20 cellular contexts compared by ENCODE assay signal in genomic region chr14:22607291-22607690, GRCh38. TPM values are rescaled to one million over a fixed set of nuclear protein-coding genes. Genes with fewer than 3 reads are reported as not detected.
"Had no signal": no experiment of that assay in that cellular context is flagged by ENCODE, and none has a peak within 500 bp of the region (broad histone marks: within the 10 kb centered on the region; RNA-seq: fewer than 3 reads in every experiment).

No MANE protein-coding gene starts in this region.

- H3K4me3 ChIP-seq: esophagus muscularis mucosa, thoracic aorta, upper lobe of right lung had no signal

- DNase-seq: activated CD4-positive, alpha-beta T cell treated with anti-CD3 and anti-CD28 coated beads, Interleukin-2, amount 50 U/mL, for 4 hours; activated CD4-positive, CD25-positive, alpha-beta regulatory T cell treated with anti-CD3 and anti-CD28 coated beads, Interleukin-2, amount 50 U/mL, for 72 hours; activated naive CD4-positive, alpha-beta T cell treated with anti-CD3 and anti-CD28 coated beads for 36 hours; activated naive CD8-positive, alpha-beta T cell treated with anti-CD3 and anti-CD28 coated beads, Interleukin-2, amount 50 U/mL, for 24 hours; activated T-cell treated with anti-CD3 and anti-CD28 coated beads for 4 hours; aorta; T1000; upper lobe of right lung had no signal

- H3K27ac Mint-ChIP-seq: activated naive CD4-positive, alpha-beta T cell treated with anti-CD3 and anti-CD28 coated beads for 36 hours; activated naive CD8-positive, alpha-beta T cell treated with anti-CD3 and anti-CD28 coated beads, Interleukin-2, amount 50 U/mL, for 24 hours; activated T-helper 2 cell treated with anti-CD3 and anti-CD28 coated beads, Interferon-gamma antibody, Interleukin-2, Interleukin-4, amounts not matched to agents 10 μg/mL and 5 μg/mL and 100 μg/mL, durations not matched to agents 14 hours and 24 hours and 36 hours; stimulated activated effector memory CD8-positive, alpha-beta T cell treated with anti-CD3 and anti-CD28 coated beads, Interleukin-12 subunit alpha, Interleukin-12 subunit beta, amount 100 ng/mL, for 72 hours had no signal

- H3K4me3 Mint-ChIP-seq: activated naive CD4-positive, alpha-beta T cell treated with anti-CD3 and anti-CD28 coated beads for 36 hours; activated naive CD8-positive, alpha-beta T cell treated with anti-CD3 and anti-CD28 coated beads, Interleukin-2, amount 50 U/mL, for 24 hours; stimulated activated effector memory CD8-positive, alpha-beta T cell treated with anti-CD3 and anti-CD28 coated beads, Interleukin-12 subunit alpha, Interleukin-12 subunit beta, amount 100 ng/mL, for 72 hours had no signal

- H3K27ac ChIP-seq: esophagus muscularis mucosa, thoracic aorta, upper lobe of right lung had no signal

- H3K9me3 Mint-ChIP-seq: activated naive CD4-positive, alpha-beta T cell treated with anti-CD3 and anti-CD28 coated beads for 36 hours; activated naive CD8-positive, alpha-beta T cell treated with anti-CD3 and anti-CD28 coated beads, Interleukin-2, amount 50 U/mL, for 24 hours; activated T-helper 2 cell treated with anti-CD3 and anti-CD28 coated beads, Interferon-gamma antibody, Interleukin-2, Interleukin-4, amounts not matched to agents 10 μg/mL and 5 μg/mL and 100 μg/mL, durations not matched to agents 14 hours and 24 hours and 36 hours; stimulated activated effector memory CD8-positive, alpha-beta T cell treated with anti-CD3 and anti-CD28 coated beads, Interleukin-12 subunit alpha, Interleukin-12 subunit beta, amount 100 ng/mL, for 72 hours had no signal

- H3K4me1 ChIP-seq: upper lobe of right lung had no signal

- H3K27me3 Mint-ChIP-seq: activated naive CD8-positive, alpha-beta T cell treated with anti-CD3 and anti-CD28 coated beads, Interleukin-2, amount 50 U/mL, for 24 hours had no signal

- H3K27me3 ChIP-seq: esophagus muscularis mucosa, upper lobe of right lung had no signal

- H3K9me3 ChIP-seq: esophagus muscularis mucosa, thoracic aorta, upper lobe of right lung had no signal

- ATAC-seq: activated naive CD8-positive, alpha-beta T cell treated with anti-CD3 and anti-CD28 coated beads, Interleukin-2, amount 50 U/mL, for 24 hours; sciatic nerve; stimulated activated effector memory CD8-positive, alpha-beta T cell treated with anti-CD3 and anti-CD28 coated beads, Interleukin-12 subunit alpha, Interleukin-12 subunit beta, amount 100 ng/mL, for 72 hours; upper lobe of right lung had no signal

- H3K4me1 Mint-ChIP-seq: activated naive CD8-positive, alpha-beta T cell treated with anti-CD3 and anti-CD28 coated beads, Interleukin-2, amount 50 U/mL, for 24 hours had no signal

RNA-seq across cellular contexts. Expression of gene OR6J1, which starts 36.9 kb away (rescaled TPM):
- total RNA-seq: activated naive CD4-positive, alpha-beta T cell treated with anti-CD3 and anti-CD28 coated beads for 36 hours; activated T-helper 2 cell treated with anti-CD3 and anti-CD28 coated beads, Interferon-gamma antibody, Interleukin-2, Interleukin-4, amounts not matched to agents 10 μg/mL and 5 μg/mL and 100 μg/mL, durations not matched to agents 14 hours and 24 hours and 36 hours; aorta; esophagus muscularis mucosa; glomerular endothelial cell; kidney epithelial cell; liver; mesenteric fat pad; osteocyte; pulmonary artery endothelial cell; sciatic nerve; thoracic aorta; upper lobe of right lung had no signal
- polyA plus RNA-seq: aorta, liver, neural cell had no signal
